8 cellular contexts compared by ENCODE assay signal in the genomic region with DNA sequence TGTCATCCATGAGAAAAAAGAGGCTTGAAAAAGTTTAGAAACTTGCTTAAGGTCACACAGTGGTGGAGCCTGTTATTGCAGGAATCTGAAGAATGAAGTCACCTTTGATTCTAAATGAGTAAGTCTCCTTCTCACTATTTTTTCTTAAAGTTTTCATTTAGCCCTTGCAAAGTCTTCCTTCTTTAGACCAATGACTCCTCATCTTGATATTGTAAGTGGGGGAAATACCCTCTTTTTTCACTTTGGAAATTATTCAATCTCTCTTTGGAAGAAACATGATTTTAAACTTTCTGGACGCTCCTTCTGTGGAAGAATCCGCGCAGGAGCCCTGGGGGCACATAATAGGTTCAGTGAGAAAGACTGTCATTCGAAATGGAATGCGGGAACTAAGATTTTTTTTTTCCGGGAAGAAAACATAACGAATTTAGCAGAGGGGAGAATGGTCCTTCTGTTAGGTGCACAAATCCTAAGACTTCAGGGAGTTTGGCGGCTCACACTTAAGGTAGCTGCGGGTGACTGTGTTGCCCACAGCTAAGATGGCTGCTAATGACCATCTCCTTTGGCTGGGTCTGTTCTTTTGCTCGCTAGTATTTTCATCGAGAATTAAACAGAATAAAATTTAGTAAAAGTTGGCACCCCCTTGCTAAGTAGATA. TPM values are rescaled to one million over a fixed set of nuclear protein-coding genes. Genes with fewer than 3 reads are reported as not detected.
DNase-seq lines count a peak whose midpoint lies in the region; ATAC-seq, FAIRE-seq and TF ChIP-seq lines count a peak whose summit lies in the region.

No MANE protein-coding gene starts in this region.

- CTCF ChIA-PET in K562 (lab: Yijun Ruan, JAX; ENCODE audit: low intra/inter-chr PET ratio), result no interaction called here

- H3K4me3 ChIP-seq in DOHH2 (ENCODE audit: low read length) (peak overlapping the region; percentile 88), K562 (peak overlapping the region; percentile 71), iPS-20b (ENCODE audit: low read length) (peak overlapping the region; percentile 81)

- no peak for TF ChIP-seq EP300 in K562 (IDR thresholded peaks at IDR 0.05; ENCODE audit: low read length)

- peaks cover 21% of the 10 kb centered on the region for H4K20me1 ChIP-seq in DOHH2 (ENCODE audit: control insufficient read depth, insufficient read depth, low read depth, low read length)
- H4K20me1 ChIP-seq in K562 (replicated peaks; ENCODE audit: control insufficient read depth, insufficient read depth, low read length), result peaks cover 8% of the 10 kb centered on the region

- in situ Hi-C loops in K562 (cut with MboI), result no loop called here

- H3K4me1 ChIP-seq in DOHH2 (ENCODE audit: control insufficient read depth, low read length) (peaks cover 34% of the 10 kb centered on the region), K562 (replicated peaks in 1 of 2; ENCODE audit: control insufficient read depth in 2 of 2, insufficient read depth in 2 of 2, low read length in 2 of 2) (peaks cover 0 to 18% of the 10 kb centered on the region in 2 experiments; a peak in 3 of 5 replicates), iPS-20b (ENCODE audit: insufficient read depth, low read length) (peaks cover 12% of the 10 kb centered on the region)

- H3F3A ChIP-seq in DOHH2 (ENCODE audit: control insufficient read depth, insufficient read depth), result 0 out of 2 replicates have a peak, but pooled peaks cover 2% of the 10 kb centered on the region

- peak overlapping the region; percentile 97 for H2AFZ ChIP-seq in K562 (ENCODE audit: low read depth, low read length)

- peaks cover 40% of the 10 kb centered on the region for H3K36me3 ChIP-seq in DOHH2 (ENCODE audit: control insufficient read depth, low read length)
- peaks cover 22% of the 10 kb centered on the region for H3K36me3 ChIP-seq in K562 (ENCODE audit: control insufficient read depth, insufficient read depth, low read length)
- H3K36me3 ChIP-seq in iPS-20b (ENCODE audit: insufficient read depth, low read depth, low read length), result peaks cover 11% of the 10 kb centered on the region; the same call in 1 of the 2 replicates

- TSS peak; percentile 71 for BruUV-seq in K562 (replicated peaks; lab: Mats Ljungman, UMichigan)

- DNase-seq in RPMI7951 (ENCODE audit: low read depth) (peak; percentile 65), K562 (ENCODE audit: extremely low read depth in 1 of 4, low spot score in 3 of 4) (peak; percentile 51 to 71 (median 52)), NCI-H774 (lab: John Stamatoyannopoulos, UW) (no peak)
- peak in 2 of 3 donors; percentile 5 to 35 for DNase-seq in stimulated activated CD4-positive, alpha-beta T cell treated with anti-CD3 and anti-CD28 coated beads, Interleukin-12 subunit alpha, Interleukin-12 subunit beta, amount 100 ng/mL, for 48 hours (ENCODE audit: low read depth in 2 of 3, low spot score in 1 of 3)

- H3K9me3 ChIP-seq in DOHH2 (ENCODE audit: control insufficient read depth, insufficient read depth, low read length) (no peaks in the 10 kb centered on the region), K562 (replicated peaks; ENCODE audit: control insufficient read depth, insufficient read depth, low read depth, low read length) (no peaks in the 10 kb centered on the region), iPS-20b (ENCODE audit: insufficient read depth, low read depth, low read length) (no peaks in the 10 kb centered on the region)

- no peaks in the 10 kb centered on the region for H3K9me1 ChIP-seq in K562 (ENCODE audit: control insufficient read depth, insufficient read depth, low read length)

- TF ChIP-seq CTCF in DOHH2 (IDR thresholded peaks at IDR 0.05; ENCODE audit: low read depth, low read length, poor library complexity, severe bottlenecking), result peak; percentile 10
- peak in 1 of 3 experiments; percentile 2; a peak in 2 of 6 replicates for TF ChIP-seq CTCF in K562 (IDR thresholded peaks at IDR 0.05 in 2 of 3, conservative IDR thresholded peaks at IDR 0.05 in 1 of 3; ENCODE audit: insufficient read depth in 2 of 3, low read depth in 1 of 3, low read length in 3 of 3)

- TF ChIP-seq POLR2A in K562 (conservative IDR thresholded peaks at IDR 0.05), result no peak

- ATAC-seq in GM19395 (IDR thresholded peaks at IDR 0.05; ENCODE audit: unreplicated experiment), result peak; percentile 65
- peak; percentile 32 for ATAC-seq in HG03442 (IDR thresholded peaks at IDR 0.05; ENCODE audit: unreplicated experiment)
- ATAC-seq in K562, result peak; percentile 67

- H3K9ac ChIP-seq in K562 (ENCODE audit: insufficient read depth in 1 of 2, low read depth in 2 of 2, low read length in 2 of 2), result peak overlapping the region; percentile 79 to 99; a peak in 3 of 4 replicates
- peak overlapping the region; percentile 92 for H3K9ac ChIP-seq in iPS-20b (ENCODE audit: low read depth, low read length)

- H3K4me2 ChIP-seq in DOHH2 (ENCODE audit: low read length), result peak overlapping the region; percentile 99
- peak overlapping the region; percentile 88 for H3K4me2 ChIP-seq in K562 (ENCODE audit: insufficient read depth, low read length)

- H3K9me2 ChIP-seq in DOHH2 (replicated peaks; ENCODE audit: control insufficient read depth, low read length), result no peaks in the 10 kb centered on the region

- H3K27me3 ChIP-seq in DOHH2 (ENCODE audit: control insufficient read depth, low read length) (no peaks in the 10 kb centered on the region), K562 (ENCODE audit: control insufficient read depth in 2 of 2, insufficient read depth in 2 of 2, low read length in 2 of 2) (no peaks in the 10 kb centered on the region), iPS-20b (ENCODE audit: insufficient read depth, low read length) (peaks cover 5% of the 10 kb centered on the region; the same call in 1 of the 2 replicates)

- H3K79me2 ChIP-seq in DOHH2 (ENCODE audit: control insufficient read depth, low read length), result peaks cover 45% of the 10 kb centered on the region
- peaks cover 44% of the 10 kb centered on the region for H3K79me2 ChIP-seq in K562 (ENCODE audit: control insufficient read depth, insufficient read depth, low read length)

- H3K27ac ChIP-seq in DOHH2 (ENCODE audit: low read depth, low read length) (peak overlapping the region; percentile 60), K562 (ENCODE audit: extremely low read depth, low read depth, low read length) (peak overlapping the region; percentile 96), iPS-20b (ENCODE audit: low read length) (peak overlapping the region; percentile 93)

- 11% methylated on average over 11 of the region's 11 CpGs for WGBS in K562 (ENCODE audit: insufficient coverage, low coverage, missing lambda C conversion rate)

- intact Hi-C loops in K562 (cut with micrococcal nuclease), result loop anchor here (2.0 to 5.0 kb wide), 4 partner anchors 37 to 159 kb away; a partner anchor contains a TSS

- FAIRE-seq in K562 (lab: Jason Lieb, UNC), result peak; percentile 23

- POLR2A ChIA-PET in K562 (lab: Yijun Ruan, JAX), result interaction anchor here (0.6 to 1.2 kb wide), 10 partner anchors 9 to 221 kb away, joined by 3 to 5 read pairs (median 4); a partner anchor contains a TSS

- no peak for TF ChIP-seq RAD21 in K562 (CRISPR knock-in tag; conservative IDR thresholded peaks at IDR 0.05 in 1 of 2, IDR thresholded peaks at IDR 0.05 in 1 of 2)

TF ChIP-seq in K562, 482 proteins besides CTCF, POLR2A, EP300 and RAD21 (continues in another document):
- no peak for TF ChIP-seq RHOXF2B (CRISPR knock-in tag; conservative IDR thresholded peaks at IDR 0.05)
- TF ChIP-seq BRCA1 (IDR thresholded peaks at IDR 0.05), result no peak
- no peak for TF ChIP-seq BRCA1 (CRISPR knock-in tag; IDR thresholded peaks at IDR 0.05)
- no peak for TF ChIP-seq ZNF354B (CRISPR knock-in tag; IDR thresholded peaks at IDR 0.05)
- no peak for TF ChIP-seq PTRF (tag; IDR thresholded peaks at IDR 0.05)
- TF ChIP-seq MIER1 (IDR thresholded peaks at IDR 0.05; ENCODE audit: low read depth), result no peak
- TF ChIP-seq, protein P1, sequence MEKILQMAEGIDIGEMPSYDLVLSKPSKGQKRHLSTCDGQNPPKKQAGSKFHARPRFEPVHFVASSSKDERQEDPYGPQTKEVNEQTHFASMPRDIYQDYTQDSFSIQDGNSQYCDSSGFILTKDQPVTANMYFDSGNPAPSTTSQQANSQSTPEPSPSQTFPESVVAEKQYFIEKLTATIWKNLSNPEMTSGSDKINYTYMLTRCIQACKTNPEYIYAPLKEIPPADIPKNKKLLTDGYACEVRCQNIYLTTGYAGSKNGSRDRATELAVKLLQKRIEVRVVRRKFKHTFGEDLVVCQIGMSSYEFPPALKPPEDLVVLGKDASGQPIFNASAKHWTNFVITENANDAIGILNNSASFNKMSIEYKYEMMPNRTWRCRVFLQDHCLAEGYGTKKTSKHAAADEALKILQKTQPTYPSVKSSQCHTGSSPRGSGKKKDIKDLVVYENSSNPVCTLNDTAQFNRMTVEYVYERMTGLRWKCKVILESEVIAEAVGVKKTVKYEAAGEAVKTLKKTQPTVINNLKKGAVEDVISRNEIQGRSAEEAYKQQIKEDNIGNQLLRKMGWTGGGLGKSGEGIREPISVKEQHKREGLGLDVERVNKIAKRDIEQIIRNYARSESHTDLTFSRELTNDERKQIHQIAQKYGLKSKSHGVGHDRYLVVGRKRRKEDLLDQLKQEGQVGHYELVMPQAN (IDR thresholded peaks at IDR 0.05; ENCODE audit: borderline replicate concordance), result no peak
- TF ChIP-seq TAL1 (IDR thresholded peaks at IDR 0.05), result no peak
- TF ChIP-seq NRF1 (conservative IDR thresholded peaks at IDR 0.05 in 1 of 2, IDR thresholded peaks at IDR 0.05 in 1 of 2), result 0 out of 4 replicates have a peak, but pooled peaks of 1 of the 2 experiments have one; percentile 3
- no peak for TF ChIP-seq HNRNPH1 (optimal IDR thresholded peaks at IDR 0.05; ENCODE audit: low read depth, low read length)

RNA-seq across cellular contexts. Expression of a gene that starts 0.6 kb away (rescaled TPM):
- total RNA-seq in RPMI7951 (2014; rRNA removed; shearing (Covaris generic)), result 38.9 and 48.4 TPM in 2 replicates
- 45.2 and 144 TPM in 2 replicates for total RNA-seq in K562 (2011; cell fraction: chromatin; rRNA removed; ENCODE audit: low replicate concordance)
- total RNA-seq in K562 (2011; cell fraction: nucleolus; rRNA removed), result 33.2 and 46.8 TPM in 2 replicates
- 77.5 and 135 TPM in 2 replicates for total RNA-seq in K562 (2011; cell fraction: nucleoplasm; rRNA removed)
- 27.5 and 28.3 TPM in 2 replicates for total RNA-seq in K562 (2014; rRNA removed)
- total RNA-seq in K562 (2014; rRNA removed; fragmentation: Illumina TruSeq; extraction: Trizol), result 38.1 and 46.8 TPM in 2 replicates
- 34.1 and 35.0 TPM in 2 replicates for total RNA-seq in K562 (2015; rRNA removed; fragmentation: Illumina TruSeq; extraction: Trizol)
- 50.7 and 59.3 TPM in 2 replicates for total RNA-seq in K562 (2021)
- polyA plus RNA-seq in K562 (2011; rRNA removed), result 22.4 and 25.8 TPM in 2 replicates
- polyA plus RNA-seq in K562 (2011; cell fraction: cytosol; rRNA removed), result 10.3 and 16.2 TPM in 2 replicates
- 28.9 and 35.1 TPM in 2 replicates for polyA plus RNA-seq in K562 (2011; cell fraction: nucleus; rRNA removed)
- polyA plus RNA-seq in K562 (2012), result 15.7 and 18.8 TPM in 2 replicates
- 25.5 and 30.8 TPM in 2 replicates for polyA plus RNA-seq in K562 (2014; fragmentation: Illumina TruSeq; extraction: Trizol)
- polyA plus RNA-seq in K562 (2014; fragmentation: Nextera tagmentation; extraction: Ambion mirVana), result 10 to 100 TPM; 12.1 to 12.7 TPM
- polyA plus RNA-seq in K562 (2014; rRNA removed), result 19.5 and 22.1 TPM in 2 replicates
- 66.4 and 67.7 TPM in 2 replicates for polyA minus RNA-seq in K562 (2011; rRNA and poly(A)+ RNA removed)
- 25.0 and 32.3 TPM in 2 replicates for polyA minus RNA-seq in K562 (2011; cell fraction: cytosol; rRNA and poly(A)+ RNA removed)
- 39.9 and 52.4 TPM in 2 replicates for polyA minus RNA-seq in K562 (2011; cell fraction: nucleus; rRNA and poly(A)+ RNA removed)
